13 cellular contexts compared by ENCODE assay signal in genomic region chr10:115566867-115567266, GRCh38.
"Had no signal": no experiment of that assay in that cellular context is flagged by ENCODE, and none has a peak within 500 bp of the region (broad histone marks: within the 10 kb centered on the region; RNA-seq: fewer than 3 reads in every experiment).

No MANE protein-coding gene starts in this region.

- H3K4me1 ChIP-seq: esophagus squamous epithelium, prostate gland had no signal

- H3K4me3 ChIP-seq: esophagus squamous epithelium, prostate gland had no signal

- H3K36me3 ChIP-seq: esophagus squamous epithelium, prostate gland had no signal

- DNase-seq: activated CD4-positive, alpha-beta T cell treated with anti-CD3 and anti-CD28 coated beads for 48 hours; activated naive CD4-positive, alpha-beta T cell treated with Interleukin-2 at 50 U/mL for 16 hours; esophagus squamous epithelium; foreskin fibroblast; glutamatergic neuron; immature natural killer cell; left cardiac atrium; nephron progenitor cell; stimulated activated CD4-positive, alpha-beta T cell treated with anti-CD3 and anti-CD28 coated beads, Interleukin-2, amount 100 ng/mL, for 24 hours; stimulated activated naive B cell treated with anti-CD40 and anti-IgM and Interleukin-4, amounts not matched to agents 10 μg/mL and 1 μg/mL and 100 μg/mL, for 72 hours had no signal

- ATAC-seq: left cardiac atrium; sciatic nerve; stimulated activated naive B cell treated with anti-CD40 and anti-IgM and Interleukin-4, amounts not matched to agents 10 μg/mL and 1 μg/mL and 100 μg/mL, for 72 hours; WTC11 had no signal

- H3K9me3 ChIP-seq: esophagus squamous epithelium, prostate gland had no signal
